1 cellular context compared by ENCODE assay signal in the genomic region with DNA sequence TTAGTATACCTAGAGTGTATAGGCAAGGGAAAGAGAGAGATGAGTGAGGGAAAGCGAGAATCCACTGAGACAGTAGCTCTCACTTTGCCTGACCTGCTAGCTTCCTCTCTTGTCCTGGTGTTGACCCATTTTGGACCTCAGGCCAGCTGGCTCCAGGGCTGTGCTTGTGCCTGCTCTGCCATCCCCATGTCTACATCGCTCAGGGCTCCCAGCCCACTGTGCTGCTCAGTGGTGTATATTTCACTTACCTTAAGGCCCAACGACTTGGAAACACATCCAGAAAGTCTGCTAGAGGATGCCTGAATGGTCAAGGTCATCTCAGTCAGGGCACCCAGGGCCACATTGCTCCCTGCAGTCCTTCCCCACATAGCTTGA.
A peak's percentile ranks its signal among the peaks of the same experiment; 100 is the strongest.
TF ChIP-seq lines count a peak whose summit lies in the region.

No MANE protein-coding gene starts in this region.

TF ChIP-seq in HepG2, 621 proteins besides CTCF, POLR2A, EP300 and RAD21:
- TF ChIP-seq, protein P1, sequence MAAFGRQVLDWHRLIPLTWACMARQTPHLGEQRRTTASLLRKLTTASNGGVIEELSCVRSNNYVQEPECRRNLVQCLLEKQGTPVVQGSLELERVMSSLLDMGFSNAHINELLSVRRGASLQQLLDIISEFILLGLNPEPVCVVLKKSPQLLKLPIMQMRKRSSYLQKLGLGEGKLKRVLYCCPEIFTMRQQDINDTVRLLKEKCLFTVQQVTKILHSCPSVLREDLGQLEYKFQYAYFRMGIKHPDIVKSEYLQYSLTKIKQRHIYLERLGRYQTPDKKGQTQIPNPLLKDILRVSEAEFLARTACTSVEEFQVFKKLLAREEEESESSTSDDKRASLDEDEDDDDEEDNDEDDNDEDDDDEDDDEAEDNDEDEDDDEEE (CRISPR knock-in tag; IDR thresholded peaks at IDR 0.05) = no peak
- no peak for TF ChIP-seq TSC22D2 (CRISPR knock-in tag; IDR thresholded peaks at IDR 0.05; ENCODE audit: borderline replicate concordance)
- no peak for TF ChIP-seq ZBTB20 (CRISPR knock-in tag; IDR thresholded peaks at IDR 0.05; ENCODE audit: borderline replicate concordance, low read depth)
- no peak for TF ChIP-seq USF2 (IDR thresholded peaks at IDR 0.05; ENCODE audit: low read depth, low read length)
- TF ChIP-seq USF2 (CRISPR knock-in tag; IDR thresholded peaks at IDR 0.05; ENCODE audit: borderline replicate concordance) = no peak
- TF ChIP-seq PHF8 (CRISPR knock-in tag; IDR thresholded peaks at IDR 0.05) = no peak
- no peak for TF ChIP-seq EHMT2 (IDR thresholded peaks at IDR 0.05; ENCODE audit: borderline replicate concordance, low read depth, low read length)
- 0 out of 2 replicates have a peak, but pooled peaks have one; percentile 40 for TF ChIP-seq ATF7-NPFF (CRISPR knock-in tag; IDR thresholded peaks at IDR 0.05; ENCODE audit: low read depth)
- no peak for TF ChIP-seq RFX1 (IDR thresholded peaks at IDR 0.05)
- 0 out of 2 replicates have a peak, but pooled peaks have one; percentile 10 for TF ChIP-seq ARHGAP35 (CRISPR knock-in tag; IDR thresholded peaks at IDR 0.05; ENCODE audit: borderline replicate concordance)
- no peak for TF ChIP-seq NFE2 (CRISPR knock-in tag; IDR thresholded peaks at IDR 0.05)
- no peak for TF ChIP-seq JUND (CRISPR knock-in tag; IDR thresholded peaks at IDR 0.05)
- TF ChIP-seq ZNF800 (CRISPR knock-in tag; IDR thresholded peaks at IDR 0.05) = no peak
- no peak for TF ChIP-seq NFATC3 (CRISPR knock-in tag; IDR thresholded peaks at IDR 0.05)
- TF ChIP-seq, protein P2, sequence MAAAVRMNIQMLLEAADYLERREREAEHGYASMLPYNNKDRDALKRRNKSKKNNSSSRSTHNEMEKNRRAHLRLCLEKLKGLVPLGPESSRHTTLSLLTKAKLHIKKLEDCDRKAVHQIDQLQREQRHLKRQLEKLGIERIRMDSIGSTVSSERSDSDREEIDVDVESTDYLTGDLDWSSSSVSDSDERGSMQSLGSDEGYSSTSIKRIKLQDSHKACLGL (CRISPR knock-in tag; IDR thresholded peaks at IDR 0.05) = no peak
- TF ChIP-seq FUBP1 (CRISPR knock-in tag; IDR thresholded peaks at IDR 0.05; ENCODE audit: borderline replicate concordance) = no peak
- TF ChIP-seq ZNF501 (CRISPR knock-in tag; IDR thresholded peaks at IDR 0.05) = no peak
- TF ChIP-seq MED1 (CRISPR knock-in tag; IDR thresholded peaks at IDR 0.05) = 0 out of 2 replicates have a peak, but pooled peaks have one; percentile 9
- no peak for TF ChIP-seq SP5 (CRISPR knock-in tag; IDR thresholded peaks at IDR 0.05; ENCODE audit: borderline replicate concordance, low read depth)
- no peak for TF ChIP-seq ZNF777 (CRISPR knock-in tag; IDR thresholded peaks at IDR 0.05)
